1 cellular context compared by ENCODE assay signal in the genomic region with DNA sequence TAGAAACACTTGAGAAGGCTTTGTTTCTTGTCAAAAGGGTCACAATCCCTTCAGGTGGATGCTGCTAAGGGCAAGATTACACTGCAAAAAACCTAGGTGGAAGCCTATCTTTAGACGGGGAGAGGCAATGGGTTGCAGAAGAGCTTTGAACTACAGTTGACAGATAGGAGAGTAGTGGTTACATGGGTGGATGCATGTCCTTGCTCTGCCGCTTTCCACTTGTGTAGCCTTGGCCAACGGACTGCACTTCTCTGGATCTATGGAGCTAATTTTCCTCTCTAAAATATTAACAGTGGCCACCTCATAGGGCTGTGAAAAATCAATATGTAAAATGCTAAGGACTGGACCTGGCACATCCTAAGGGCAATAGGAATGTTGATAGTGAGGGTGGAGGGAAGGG.
TF ChIP-seq lines count a peak whose summit lies in the region.

No MANE protein-coding gene starts in this region.

TF ChIP-seq in SK-N-SH treated with all-trans-retinoic acid at 6 μM for 48 hours, 23 proteins besides CTCF, POLR2A, EP300 and RAD21 (continued from another document):
- TF ChIP-seq, protein P1, sequence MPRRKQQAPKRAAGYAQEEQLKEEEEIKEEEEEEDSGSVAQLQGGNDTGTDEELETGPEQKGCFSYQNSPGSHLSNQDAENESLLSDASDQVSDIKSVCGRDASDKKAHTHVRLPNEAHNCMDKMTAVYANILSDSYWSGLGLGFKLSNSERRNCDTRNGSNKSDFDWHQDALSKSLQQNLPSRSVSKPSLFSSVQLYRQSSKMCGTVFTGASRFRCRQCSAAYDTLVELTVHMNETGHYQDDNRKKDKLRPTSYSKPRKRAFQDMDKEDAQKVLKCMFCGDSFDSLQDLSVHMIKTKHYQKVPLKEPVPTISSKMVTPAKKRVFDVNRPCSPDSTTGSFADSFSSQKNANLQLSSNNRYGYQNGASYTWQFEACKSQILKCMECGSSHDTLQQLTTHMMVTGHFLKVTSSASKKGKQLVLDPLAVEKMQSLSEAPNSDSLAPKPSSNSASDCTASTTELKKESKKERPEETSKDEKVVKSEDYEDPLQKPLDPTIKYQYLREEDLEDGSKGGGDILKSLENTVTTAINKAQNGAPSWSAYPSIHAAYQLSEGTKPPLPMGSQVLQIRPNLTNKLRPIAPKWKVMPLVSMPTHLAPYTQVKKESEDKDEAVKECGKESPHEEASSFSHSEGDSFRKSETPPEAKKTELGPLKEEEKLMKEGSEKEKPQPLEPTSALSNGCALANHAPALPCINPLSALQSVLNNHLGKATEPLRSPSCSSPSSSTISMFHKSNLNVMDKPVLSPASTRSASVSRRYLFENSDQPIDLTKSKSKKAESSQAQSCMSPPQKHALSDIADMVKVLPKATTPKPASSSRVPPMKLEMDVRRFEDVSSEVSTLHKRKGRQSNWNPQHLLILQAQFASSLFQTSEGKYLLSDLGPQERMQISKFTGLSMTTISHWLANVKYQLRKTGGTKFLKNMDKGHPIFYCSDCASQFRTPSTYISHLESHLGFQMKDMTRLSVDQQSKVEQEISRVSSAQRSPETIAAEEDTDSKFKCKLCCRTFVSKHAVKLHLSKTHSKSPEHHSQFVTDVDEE (CRISPR knock-in tag; IDR thresholded peaks at IDR 0.05) = no peak
- TF ChIP-seq, protein P2, sequence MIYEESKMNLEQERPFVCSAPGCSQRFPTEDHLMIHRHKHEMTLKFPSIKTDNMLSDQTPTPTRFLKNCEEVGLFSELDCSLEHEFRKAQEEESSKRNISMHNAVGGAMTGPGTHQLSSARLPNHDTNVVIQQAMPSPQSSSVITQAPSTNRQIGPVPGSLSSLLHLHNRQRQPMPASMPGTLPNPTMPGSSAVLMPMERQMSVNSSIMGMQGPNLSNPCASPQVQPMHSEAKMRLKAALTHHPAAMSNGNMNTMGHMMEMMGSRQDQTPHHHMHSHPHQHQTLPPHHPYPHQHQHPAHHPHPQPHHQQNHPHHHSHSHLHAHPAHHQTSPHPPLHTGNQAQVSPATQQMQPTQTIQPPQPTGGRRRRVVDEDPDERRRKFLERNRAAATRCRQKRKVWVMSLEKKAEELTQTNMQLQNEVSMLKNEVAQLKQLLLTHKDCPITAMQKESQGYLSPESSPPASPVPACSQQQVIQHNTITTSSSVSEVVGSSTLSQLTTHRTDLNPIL (CRISPR knock-in tag; IDR thresholded peaks at IDR 0.05; ENCODE audit: low read depth) = no peak
- no peak for TF ChIP-seq RARB (CRISPR knock-in tag; IDR thresholded peaks at IDR 0.05)
- TF ChIP-seq ZNF565 (CRISPR knock-in tag; conservative IDR thresholded peaks at IDR 0.05; ENCODE audit: low read depth) = no peak
- TF ChIP-seq ARNTL (CRISPR knock-in tag; IDR thresholded peaks at IDR 0.05; ENCODE audit: borderline replicate concordance, low read depth) = no peak
- no peak for TF ChIP-seq ZFP30 (CRISPR knock-in tag; IDR thresholded peaks at IDR 0.05)
- TF ChIP-seq, protein P3, sequence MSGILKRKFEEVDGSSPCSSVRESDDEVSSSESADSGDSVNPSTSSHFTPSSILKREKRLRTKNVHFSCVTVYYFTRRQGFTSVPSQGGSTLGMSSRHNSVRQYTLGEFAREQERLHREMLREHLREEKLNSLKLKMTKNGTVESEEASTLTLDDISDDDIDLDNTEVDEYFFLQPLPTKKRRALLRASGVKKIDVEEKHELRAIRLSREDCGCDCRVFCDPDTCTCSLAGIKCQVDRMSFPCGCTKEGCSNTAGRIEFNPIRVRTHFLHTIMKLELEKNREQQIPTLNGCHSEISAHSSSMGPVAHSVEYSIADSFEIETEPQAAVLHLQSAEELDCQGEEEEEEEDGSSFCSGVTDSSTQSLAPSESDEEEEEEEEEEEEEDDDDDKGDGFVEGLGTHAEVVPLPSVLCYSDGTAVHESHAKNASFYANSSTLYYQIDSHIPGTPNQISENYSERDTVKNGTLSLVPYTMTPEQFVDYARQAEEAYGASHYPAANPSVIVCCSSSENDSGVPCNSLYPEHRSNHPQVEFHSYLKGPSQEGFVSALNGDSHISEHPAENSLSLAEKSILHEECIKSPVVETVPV (CRISPR knock-in tag; IDR thresholded peaks at IDR 0.05) = no peak
- TF ChIP-seq, protein P4, sequence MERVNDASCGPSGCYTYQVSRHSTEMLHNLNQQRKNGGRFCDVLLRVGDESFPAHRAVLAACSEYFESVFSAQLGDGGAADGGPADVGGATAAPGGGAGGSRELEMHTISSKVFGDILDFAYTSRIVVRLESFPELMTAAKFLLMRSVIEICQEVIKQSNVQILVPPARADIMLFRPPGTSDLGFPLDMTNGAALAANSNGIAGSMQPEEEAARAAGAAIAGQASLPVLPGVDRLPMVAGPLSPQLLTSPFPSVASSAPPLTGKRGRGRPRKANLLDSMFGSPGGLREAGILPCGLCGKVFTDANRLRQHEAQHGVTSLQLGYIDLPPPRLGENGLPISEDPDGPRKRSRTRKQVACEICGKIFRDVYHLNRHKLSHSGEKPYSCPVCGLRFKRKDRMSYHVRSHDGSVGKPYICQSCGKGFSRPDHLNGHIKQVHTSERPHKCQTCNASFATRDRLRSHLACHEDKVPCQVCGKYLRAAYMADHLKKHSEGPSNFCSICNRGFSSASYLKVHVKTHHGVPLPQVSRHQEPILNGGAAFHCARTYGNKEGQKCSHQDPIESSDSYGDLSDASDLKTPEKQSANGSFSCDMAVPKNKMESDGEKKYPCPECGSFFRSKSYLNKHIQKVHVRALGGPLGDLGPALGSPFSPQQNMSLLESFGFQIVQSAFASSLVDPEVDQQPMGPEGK (CRISPR knock-in tag; IDR thresholded peaks at IDR 0.05; ENCODE audit: borderline replicate concordance) = no peak
- TF ChIP-seq SNAI2 (CRISPR knock-in tag; IDR thresholded peaks at IDR 0.05) = no peak
- no peak for TF ChIP-seq ESRRG (CRISPR knock-in tag; IDR thresholded peaks at IDR 0.05)
- TF ChIP-seq ZNF70 (CRISPR knock-in tag; IDR thresholded peaks at IDR 0.05) = no peak
- no peak for TF ChIP-seq ZFP3 (CRISPR knock-in tag; IDR thresholded peaks at IDR 0.05)
